Comparison of ENCODE assay signal across 1 cellular context in genomic region chr10:28734940-28735759, GRCh38.
TF ChIP-seq lines count a peak whose summit lies in the region.

No MANE protein-coding gene starts in this region.

TF ChIP-seq in HepG2, 621 proteins besides CTCF, POLR2A, EP300 and RAD21 (continued from another document):
- TF ChIP-seq AKNA (CRISPR knock-in tag; IDR thresholded peaks at IDR 0.05; ENCODE audit: borderline replicate concordance) (no peak), THAP11 (CRISPR knock-in tag; IDR thresholded peaks at IDR 0.05) (no peak; the same call in 1 of the 2 replicates), ZNF772 (CRISPR knock-in tag; IDR thresholded peaks at IDR 0.05) (no peak), RBAK (CRISPR knock-in tag; IDR thresholded peaks at IDR 0.05) (no peak), FOXO1 (CRISPR knock-in tag; IDR thresholded peaks at IDR 0.05) (no peak), SALL1 (CRISPR knock-in tag; IDR thresholded peaks at IDR 0.05) (peak; percentile 75), HMG20A (CRISPR knock-in tag; IDR thresholded peaks at IDR 0.05; ENCODE audit: borderline replicate concordance) (peak; percentile 56; the same call in 1 of the 2 replicates), ZNF207 (IDR thresholded peaks at IDR 0.05; ENCODE audit: borderline replicate concordance) (no peak), RXRA (CRISPR knock-in tag; IDR thresholded peaks at IDR 0.05) (peak; percentile 27; the same call in 1 of the 2 replicates), ASH2L (IDR thresholded peaks at IDR 0.05; ENCODE audit: insufficient read length, low read depth, low read length) (no peak), FOXJ3 (CRISPR knock-in tag; IDR thresholded peaks at IDR 0.05; ENCODE audit: borderline replicate concordance) (no peak), ZNF142 (CRISPR knock-in tag; IDR thresholded peaks at IDR 0.05) (no peak), MAFF (IDR thresholded peaks at IDR 0.05; ENCODE audit: low read depth, low read length) (peak; percentile 95), SMAD1 (CRISPR knock-in tag; IDR thresholded peaks at IDR 0.05; ENCODE audit: borderline replicate concordance, low read depth) (no peak), PAF1 (CRISPR knock-in tag; IDR thresholded peaks at IDR 0.05) (no peak), ZNF280B (CRISPR knock-in tag; IDR thresholded peaks at IDR 0.05; ENCODE audit: borderline replicate concordance) (no peak), REXO4 (CRISPR knock-in tag; IDR thresholded peaks at IDR 0.05; ENCODE audit: borderline replicate concordance) (no peak), YY1 (IDR thresholded peaks at IDR 0.05; ENCODE audit: insufficient read depth, insufficient replicate concordance, low read depth, low read length) (no peak), CC2D1A (CRISPR knock-in tag; IDR thresholded peaks at IDR 0.05) (no peak), NR3C1 (CRISPR knock-in tag; IDR thresholded peaks at IDR 0.05) (no peak), ELK4 (CRISPR knock-in tag; IDR thresholded peaks at IDR 0.05; ENCODE audit: borderline replicate concordance) (no peak), HNRNPK (IDR thresholded peaks at IDR 0.05; ENCODE audit: low read depth, low read length, poor library complexity, severe bottlenecking) (no peak), ZSCAN21 (CRISPR knock-in tag; IDR thresholded peaks at IDR 0.05; ENCODE audit: borderline replicate concordance) (no peak), SP5 (CRISPR knock-in tag; IDR thresholded peaks at IDR 0.05; ENCODE audit: borderline replicate concordance, low read depth) (no peak)
